Comparison of ENCODE assay signal across 8 cellular contexts in genomic region chr15:55196458-55197361, GRCh38. TPM values are rescaled to one million over a fixed set of nuclear protein-coding genes. Genes with fewer than 3 reads are reported as not detected.
DNase-seq lines count a peak whose midpoint lies in the region; ATAC-seq and TF ChIP-seq lines count a peak whose summit lies in the region.

Gene RSL24D1, minus strand, starts transcription at chr15:55196941. Its CDS starts 51 bp downstream, at chr15:55196890.

- TF ChIP-seq POLR2A in NB4 (IDR thresholded peaks at IDR 0.05; ENCODE audit: extremely low read depth, insufficient read length) (peak; percentile 93), testis (IDR thresholded peaks at IDR 0.05) (no peak)

- no peaks in the 10 kb centered on the region for H3K9me3 ChIP-seq in SK-N-MC (ENCODE audit: low read depth, low read length)
- no peaks in the 10 kb centered on the region for H3K9me3 ChIP-seq in testis

- H3K9ac ChIP-seq in SK-N-MC (ENCODE audit: insufficient read length): peak within 1 kb of the TSS; percentile 99

- H3K4me1 ChIP-seq in testis: peaks cover 35% of the 10 kb centered on the region

- no peaks in the 10 kb centered on the region for H3K27me3 ChIP-seq in testis

- H3K27ac ChIP-seq in SK-N-MC (peak within 1 kb of the TSS; percentile 91), testis (peak within 1 kb of the TSS; percentile 86 to 93)

- POLR2A ChIA-PET in GM10248 (lab: Yijun Ruan, JAX): interaction anchor here (0.6 kb wide), 1 partner anchor 123 kb away, joined by 3 read pairs; the partner anchor contains the start of genes PIGB and PIGBOS1

- peak; percentile 97 for ATAC-seq in HG02571 (IDR thresholded peaks at IDR 0.05; ENCODE audit: unreplicated experiment)

- DNase-seq in GM10248 (ENCODE audit: extremely low spot score) (peak; percentile 94), NB4 (ENCODE audit: low read depth) (peak; percentile 99), SK-N-MC (ENCODE audit: low read depth, low spot score) (peak; percentile 92), glomerular endothelial cell (ENCODE audit: extremely low read depth, low read depth, low spot score) (peak; percentile 94), occipital lobe (lab: John Stamatoyannopoulos, UW) (peak; percentile 96), testis (peak; percentile 99)
- peak; percentile 96 for DNase-seq in activated naive CD4-positive, alpha-beta T cell treated with anti-CD3 and anti-CD28 coated beads, Interleukin-2, amount 50 U/mL, for 16 hours

- 0 to 1% methylated on average over 46 to 60 of the region's 62 CpGs for WGBS in testis, 2 donors

- H3K36me3 ChIP-seq in SK-N-MC (ENCODE audit: insufficient read depth, low read length): peaks cover 37% of the 10 kb centered on the region
- H3K36me3 ChIP-seq in testis (ENCODE audit: low read depth, missing control alignments): no peaks in the 10 kb centered on the region

- CTCF ChIA-PET in GM10248 (lab: Yijun Ruan, JAX): interaction anchor here (0.7 to 2.4 kb wide), 11 partner anchors 11 to 243 kb away, joined by 3 to 10 read pairs (median 6); partner anchors contain the start of genes CCPG1 and PIERCE2

- H3K4me3 ChIP-seq in NB4 (ENCODE audit: low read depth, low read length): peak within 1 kb of the TSS; percentile 78
- peak within 1 kb of the TSS; percentile 81 for H3K4me3 ChIP-seq in SK-N-MC
- H3K4me3 ChIP-seq in testis: peak within 1 kb of the TSS; percentile 76 to 84

- intact Hi-C loops in testis (cut with DNase I; ENCODE audit: low total_unique reads): no loop called here

- TF ChIP-seq CTCF in GM10248 (IDR thresholded peaks at IDR 0.05; ENCODE audit: control extremely low read depth, extremely low read depth, low read depth, missing control alignments): peak; percentile 15
- peak; percentile 16 for TF ChIP-seq CTCF in NB4 (IDR thresholded peaks at IDR 0.05; ENCODE audit: low read depth, low read length)
- no peak for TF ChIP-seq CTCF in testis (IDR thresholded peaks at IDR 0.05)

RNA-seq across cellular contexts. Expression of gene RSL24D1, which starts in this region (rescaled TPM):
- total RNA-seq in glomerular endothelial cell (46.4 and 54.7 TPM in 2 replicates), occipital lobe (175 TPM), testis (10 to 100 TPM; 47.2 to 48.4 TPM)
- 62.7 TPM for polyA plus RNA-seq in testis (ENCODE audit: insufficient read depth, low read depth, low replicate concordance)

Comparison
In these comparisons a context has a peak if more than half of its experiments do, and no peak if none do; other contexts are left out.
1. Peak in every context shown above with its lines: DNase-seq, ATAC-seq, H3K4me3 ChIP-seq and H3K27ac ChIP-seq.
2. CTCF ChIP-seq: peak in GM10248 (single experiment) and NB4 (single experiment); none in testis (0 of 3).